In genomic region chr9:70639853-70640814, GRCh38 we compare ENCODE assay signal across 8 cellular contexts.
DNase-seq lines count a peak whose midpoint lies in the region; ATAC-seq and TF ChIP-seq lines count a peak whose summit lies in the region.

No MANE protein-coding gene starts in this region.

- peak; percentile 21 to 57 (median 37) for TF ChIP-seq CTCF in vagina (IDR thresholded peaks at IDR 0.05)

- H3K4me3 ChIP-seq in vagina = no peak overlapping the region

- H3K9me3 ChIP-seq in vagina = no peaks in the 10 kb centered on the region

- peak; percentile 64 for DNase-seq in COR-L47 (lab: John Stamatoyannopoulos, UW)
- DNase-seq in NCI-H345 (lab: John Stamatoyannopoulos, UW) = peak; percentile 60
- DNase-seq in central memory CD4-positive, alpha-beta T cell = peak; percentile 9
- peak; percentile 78 for DNase-seq in left kidney (ENCODE audit: low read depth, low spot score)
- no peak for DNase-seq in vagina (ENCODE audit: extremely low spot score in 2 of 2)
- DNase-seq in 8988T = no peak
- no peak for DNase-seq in T1000 (lab: John Stamatoyannopoulos, UW)

- no peaks in the 10 kb centered on the region for H3K36me3 ChIP-seq in vagina

- intact Hi-C loops in vagina (cut with DNase I) = no loop called here

- peak; percentile 60 for ATAC-seq in GM21786 (IDR thresholded peaks at IDR 0.05; ENCODE audit: unreplicated experiment)

- no peak overlapping the region for H3K27ac ChIP-seq in vagina

- no peaks in the 10 kb centered on the region for H3K4me1 ChIP-seq in vagina

- no peaks in the 10 kb centered on the region for H3K27me3 ChIP-seq in vagina

- no peak for TF ChIP-seq POLR2A in vagina (IDR thresholded peaks at IDR 0.05)

Comparison
In these comparisons a context has a peak if more than half of its experiments do, and no peak if none do; other contexts are left out.
1. DNase-seq: peak in COR-L47 (single experiment), NCI-H345 (single experiment), central memory CD4-positive, alpha-beta T cell (single experiment) and left kidney (single experiment); none in vagina (0 of 2), 8988T (single experiment) and T1000 (single experiment).